42 cellular contexts compared by ENCODE assay signal in genomic region chr19:47415953-47416666, GRCh38. TPM values are rescaled to one million over a fixed set of nuclear protein-coding genes. Genes with fewer than 3 reads are reported as not detected.
"Had no signal": no experiment of that assay in that cellular context is flagged by ENCODE, and none has a peak within 500 bp of the region (broad histone marks: within the 10 kb centered on the region; RNA-seq: fewer than 3 reads in every experiment).

No MANE protein-coding gene starts in this region.

- H3K27ac Mint-ChIP-seq: activated CD4-positive, alpha-beta memory T cell treated with anti-CD3 and anti-CD28 coated beads for 36 hours; activated CD4-positive, alpha-beta T cell treated with anti-CD3 and anti-CD28 coated beads, Interleukin-2, amount 10 ng/mL, durations not matched to agents 24 days and 14 days; activated naive CD4-positive, alpha-beta T cell treated with anti-CD3 and anti-CD28 coated beads for 36 hours; activated naive CD8-positive, alpha-beta T cell treated with anti-CD3 and anti-CD28 coated beads for 36 hours; activated T-helper 1 cell treated with anti-CD3 and anti-CD28 coated beads, Interleukin-12 subunit alpha, Interleukin-12 subunit beta, Interleukin-2, Interleukin-4 antibody, amounts not matched to agents 30 ng/mL and 10 ng/mL and 1 ng/mL, durations not matched to agents 14 hours and 24 hours and 36 hours; stimulated activated memory B cell treated with anti-CD40 and anti-IgM and Interleukin-4, amounts not matched to agents 10 μg/mL and 1 μg/mL and 100 μg/mL, for 72 hours; stimulated activated naive CD8-positive, alpha-beta T cell treated with anti-CD3 and anti-CD28 coated beads, Interleukin-15, amount 100 ng/mL, for 72 hours; type B pancreatic cell had no signal

- H3K36me3 ChIP-seq: adrenal gland, pancreas, prostate gland, vagina had no signal

- H3K27me3 ChIP-seq: vagina had no signal

- H3K9me3 Mint-ChIP-seq: activated CD4-positive, alpha-beta memory T cell treated with anti-CD3 and anti-CD28 coated beads for 36 hours; activated CD4-positive, alpha-beta T cell treated with anti-CD3 and anti-CD28 coated beads, Interleukin-2, amount 10 ng/mL, durations not matched to agents 24 days and 14 days; activated naive CD4-positive, alpha-beta T cell treated with anti-CD3 and anti-CD28 coated beads for 36 hours; activated naive CD8-positive, alpha-beta T cell treated with anti-CD3 and anti-CD28 coated beads for 36 hours; activated T-helper 1 cell treated with anti-CD3 and anti-CD28 coated beads, Interleukin-12 subunit alpha, Interleukin-12 subunit beta, Interleukin-2, Interleukin-4 antibody, amounts not matched to agents 30 ng/mL and 10 ng/mL and 1 ng/mL, durations not matched to agents 14 hours and 24 hours and 36 hours; naive thymus-derived CD4-positive, alpha-beta T cell; stimulated activated memory B cell treated with anti-CD40 and anti-IgM and Interleukin-4, amounts not matched to agents 10 μg/mL and 1 μg/mL and 100 μg/mL, for 72 hours; stimulated activated naive CD8-positive, alpha-beta T cell treated with anti-CD3 and anti-CD28 coated beads, Interleukin-15, amount 100 ng/mL, for 72 hours; type B pancreatic cell had no signal

- DNase-seq: activated CD4-positive, alpha-beta memory T cell treated with anti-CD3 and anti-CD28 coated beads for 36 hours; activated CD4-positive, alpha-beta T cell treated with anti-CD3 and anti-CD28 coated beads, Interleukin-2, amount 10 ng/mL, durations not matched to agents 24 days and 14 days; activated CD4-positive, CD25-positive, alpha-beta regulatory T cell treated with anti-CD3 and anti-CD28 coated beads, Interleukin-2, amount 50 U/mL, for 72 hours; activated CD8-positive, alpha-beta memory T cell treated with anti-CD3 and anti-CD28 coated beads, Interleukin-2, amount 50 U/mL, for 4 hours; activated effector memory CD4-positive, alpha-beta T cell treated with anti-CD3 and anti-CD28 coated beads, Interleukin-2, amount 50 U/mL, for 16 hours; activated naive CD4-positive, alpha-beta T cell treated with anti-CD3 and anti-CD28 coated beads for 36 hours; activated naive CD8-positive, alpha-beta T cell treated with anti-CD3 and anti-CD28 coated beads for 36 hours; activated T-cell treated with anti-CD3 and anti-CD28 coated beads, Interleukin-2, amount 50 U/mL, for 1 hour; adrenal gland; aorta; dermis blood vessel endothelial cell; effector CD4-positive, alpha-beta T cell; head of caudate nucleus; hippocampal formation; left colon; midbrain; naive thymus-derived CD4-positive, alpha-beta T cell; pancreas; retina; stimulated activated CD4-positive, alpha-beta T cell treated with anti-CD3 and anti-CD28 coated beads, Interleukin-12 subunit alpha, Interleukin-12 subunit beta, amount 100 ng/mL, for 4 hours; stimulated activated CD4-positive, alpha-beta T cell treated with anti-CD3 and anti-CD28 coated beads, Interleukin-4, amount 100 ng/mL, for 4 hours; stimulated activated CD8-positive, alpha-beta memory T cell treated with anti-CD3 and anti-CD28 coated beads, Interleukin-4, amount 100 ng/mL, for 48 hours; stimulated activated naive CD8-positive, alpha-beta T cell treated with anti-CD3 and anti-CD28 coated beads, Interleukin-15, amount 100 ng/mL, for 72 hours; substantia nigra; T-helper 1 cell; T-helper 9 cell had no signal

- H3K4me1 ChIP-seq: adrenal gland, pancreas, prostate gland had no signal

- H3K36me3 Mint-ChIP-seq: activated CD4-positive, alpha-beta memory T cell treated with anti-CD3 and anti-CD28 coated beads for 36 hours; activated naive CD8-positive, alpha-beta T cell treated with anti-CD3 and anti-CD28 coated beads for 36 hours; naive thymus-derived CD4-positive, alpha-beta T cell; stimulated activated memory B cell treated with anti-CD40 and anti-IgM and Interleukin-4, amounts not matched to agents 10 μg/mL and 1 μg/mL and 100 μg/mL, for 72 hours had no signal

- H3K9me3 ChIP-seq: adrenal gland, gastroesophageal sphincter, pancreas, prostate gland, vagina had no signal

- H3K4me3 Mint-ChIP-seq: activated CD4-positive, alpha-beta memory T cell treated with anti-CD3 and anti-CD28 coated beads for 36 hours; activated CD4-positive, alpha-beta T cell treated with anti-CD3 and anti-CD28 coated beads, Interleukin-2, amount 10 ng/mL, durations not matched to agents 24 days and 14 days; activated naive CD4-positive, alpha-beta T cell treated with anti-CD3 and anti-CD28 coated beads for 36 hours; activated naive CD8-positive, alpha-beta T cell treated with anti-CD3 and anti-CD28 coated beads for 36 hours; activated T-helper 1 cell treated with anti-CD3 and anti-CD28 coated beads, Interleukin-12 subunit alpha, Interleukin-12 subunit beta, Interleukin-2, Interleukin-4 antibody, amounts not matched to agents 30 ng/mL and 10 ng/mL and 1 ng/mL, durations not matched to agents 14 hours and 24 hours and 36 hours; stimulated activated memory B cell treated with anti-CD40 and anti-IgM and Interleukin-4, amounts not matched to agents 10 μg/mL and 1 μg/mL and 100 μg/mL, for 72 hours; stimulated activated naive CD8-positive, alpha-beta T cell treated with anti-CD3 and anti-CD28 coated beads, Interleukin-15, amount 100 ng/mL, for 72 hours had no signal

- FAIRE-seq: colon, endometrium, keratinocyte, pancreas, TTC549 had no signal

- H3K27ac ChIP-seq: adrenal gland, gastroesophageal sphincter, pancreas, prostate gland, skin epidermis, vagina, VCaP had no signal

- H3K4me3 ChIP-seq: adrenal gland, gastroesophageal sphincter, pancreas, prostate gland, skin epidermis, vagina had no signal

RNA-seq across cellular contexts. Expression of gene MEIS3, which starts 3.2 kb away (rescaled TPM):
- total RNA-seq: activated CD4-positive, alpha-beta T cell treated with anti-CD3 and anti-CD28 coated beads, Interleukin-2, amount 10 ng/mL, durations not matched to agents 24 days and 14 days; activated CD8-positive, alpha-beta memory T cell treated with anti-CD3 and anti-CD28 coated beads for 36 hours; activated naive CD4-positive, alpha-beta T cell treated with anti-CD3 and anti-CD28 coated beads for 36 hours; activated naive CD8-positive, alpha-beta T cell treated with anti-CD3 and anti-CD28 coated beads for 36 hours; activated T-helper 1 cell treated with anti-CD3 and anti-CD28 coated beads, Interleukin-12 subunit alpha, Interleukin-12 subunit beta, Interleukin-2, Interleukin-4 antibody, amounts not matched to agents 30 ng/mL and 10 ng/mL and 1 ng/mL, durations not matched to agents 14 hours and 24 hours and 36 hours; dermis blood vessel endothelial cell had no signal
- polyA plus RNA-seq: naive thymus-derived CD4-positive, alpha-beta T cell had no signal

RNA-seq across cellular contexts. Expression of gene SLC8A2, which starts 55.6 kb away (rescaled TPM):
- total RNA-seq: activated CD4-positive, alpha-beta T cell treated with anti-CD3 and anti-CD28 coated beads, Interleukin-2, amount 10 ng/mL, durations not matched to agents 24 days and 14 days; activated CD8-positive, alpha-beta memory T cell treated with anti-CD3 and anti-CD28 coated beads for 36 hours; activated naive CD4-positive, alpha-beta T cell treated with anti-CD3 and anti-CD28 coated beads for 36 hours; activated T-helper 1 cell treated with anti-CD3 and anti-CD28 coated beads, Interleukin-12 subunit alpha, Interleukin-12 subunit beta, Interleukin-2, Interleukin-4 antibody, amounts not matched to agents 30 ng/mL and 10 ng/mL and 1 ng/mL, durations not matched to agents 14 hours and 24 hours and 36 hours; fibroblast of villous mesenchyme; sciatic nerve had no signal
- polyA plus RNA-seq: aorta; fibroblast of lung; naive thymus-derived CD4-positive, alpha-beta T cell had no signal
